Comparison of ENCODE assay signal across 20 cellular contexts in genomic region chr12:1877169-1877878, GRCh38. TPM values are rescaled to one million over a fixed set of nuclear protein-coding genes. Genes with fewer than 3 reads are reported as not detected.
DNase-seq lines count a peak whose midpoint lies in the region; ATAC-seq, FAIRE-seq and TF ChIP-seq lines count a peak whose summit lies in the region.
"Had no signal": no experiment of that assay in that cellular context is flagged by ENCODE, and none has a peak within 500 bp of the region (broad histone marks: within the 10 kb centered on the region; RNA-seq: fewer than 3 reads in every experiment).

No MANE protein-coding gene starts in this region.

- TF ChIP-seq POLR2A in esophagus muscularis mucosa (IDR thresholded peaks at IDR 0.05; ENCODE audit: low read depth) (no peak), GM18505 (IDR thresholded peaks at IDR 0.05; ENCODE audit: borderline replicate concordance, extremely low read depth, insufficient read depth, insufficient read length) (no peak)

- H3K27me3 Mint-ChIP-seq in activated naive CD8-positive, alpha-beta T cell treated with anti-CD3 and anti-CD28 coated beads, Interleukin-2, amount 50 U/mL, for 24 hours, result no peaks in the 10 kb centered on the region
- no peaks in the 10 kb centered on the region for H3K27me3 Mint-ChIP-seq in activated naive CD8-positive, alpha-beta T cell treated with anti-CD3 and anti-CD28 coated beads for 36 hours
- H3K27me3 Mint-ChIP-seq in stimulated activated memory B cell treated with anti-CD40 and anti-IgM and Interleukin-4, amounts not matched to agents 10 μg/mL and 1 μg/mL and 100 μg/mL, for 72 hours, result peaks cover 10% of the 10 kb centered on the region

- WGBS in esophagus muscularis mucosa, result over 99% methylated on average over 8 of the region's 8 CpGs

- H3K36me3 Mint-ChIP-seq in activated naive CD8-positive, alpha-beta T cell treated with anti-CD3 and anti-CD28 coated beads, Interleukin-2, amount 50 U/mL, for 24 hours (ENCODE audit: low read depth), result no peaks in the 10 kb centered on the region
- H3K36me3 Mint-ChIP-seq in activated naive CD8-positive, alpha-beta T cell treated with anti-CD3 and anti-CD28 coated beads for 36 hours, result no peaks in the 10 kb centered on the region
- no peaks in the 10 kb centered on the region for H3K36me3 Mint-ChIP-seq in stimulated activated memory B cell treated with anti-CD40 and anti-IgM and Interleukin-4, amounts not matched to agents 10 μg/mL and 1 μg/mL and 100 μg/mL, for 72 hours
- H3K36me3 Mint-ChIP-seq: CD4-positive, CD25-positive, alpha-beta regulatory T cell had no signal

- H3K9me3 Mint-ChIP-seq in activated naive CD8-positive, alpha-beta T cell treated with anti-CD3 and anti-CD28 coated beads, Interleukin-2, amount 50 U/mL, for 24 hours, result no peaks in the 10 kb centered on the region
- H3K9me3 Mint-ChIP-seq in activated naive CD8-positive, alpha-beta T cell treated with anti-CD3 and anti-CD28 coated beads for 36 hours, result no peaks in the 10 kb centered on the region
- H3K9me3 Mint-ChIP-seq in stimulated activated memory B cell treated with anti-CD40 and anti-IgM and Interleukin-4, amounts not matched to agents 10 μg/mL and 1 μg/mL and 100 μg/mL, for 72 hours, result no peaks in the 10 kb centered on the region
- H3K9me3 Mint-ChIP-seq: CD4-positive, CD25-positive, alpha-beta regulatory T cell had no signal

- H3K36me3 ChIP-seq in esophagus muscularis mucosa, result no peaks in the 10 kb centered on the region
- H3K36me3 ChIP-seq: SJSA1 had no signal

- FAIRE-seq in HTR-8/SVneo (lab: Jason Lieb, UNC), result peak; percentile 68
- FAIRE-seq: GM19239, RCC 7860 had no signal

- no peak for DNase-seq in activated naive CD8-positive, alpha-beta T cell treated with anti-CD3 and anti-CD28 coated beads, Interleukin-2, amount 50 U/mL, for 24 hours
- no peak for DNase-seq in activated naive CD8-positive, alpha-beta T cell treated with anti-CD3 and anti-CD28 coated beads for 36 hours
- no peak for DNase-seq in HTR-8/SVneo (ENCODE audit: insufficient read length, low spot score)
- DNase-seq in esophagus muscularis mucosa (ENCODE audit: extremely low spot score), result peak; percentile 80
- DNase-seq in NCI-H2081 (lab: John Stamatoyannopoulos, UW), result no peak
- DNase-seq: CD4-positive, CD25-positive, alpha-beta regulatory T cell; DMS79; GOT3; Kasumi-1; NCI-H1694 treated with DMSO at 0.1 percent for 48 hours; NCI-H446; NCI-H526; OCI-M1 had no signal

- no peak overlapping the region for H3K4me3 Mint-ChIP-seq in activated naive CD8-positive, alpha-beta T cell treated with anti-CD3 and anti-CD28 coated beads, Interleukin-2, amount 50 U/mL, for 24 hours
- no peak overlapping the region for H3K4me3 Mint-ChIP-seq in activated naive CD8-positive, alpha-beta T cell treated with anti-CD3 and anti-CD28 coated beads for 36 hours
- H3K4me3 Mint-ChIP-seq in stimulated activated memory B cell treated with anti-CD40 and anti-IgM and Interleukin-4, amounts not matched to agents 10 μg/mL and 1 μg/mL and 100 μg/mL, for 72 hours, result no peak overlapping the region
- H3K4me3 Mint-ChIP-seq: CD4-positive, CD25-positive, alpha-beta regulatory T cell had no signal

- TF ChIP-seq EP300 in esophagus muscularis mucosa (IDR thresholded peaks at IDR 0.05), result no peak

- H3K4me3 ChIP-seq in esophagus muscularis mucosa, result no peak overlapping the region
- H3K4me3 ChIP-seq: SJSA1 had no signal

- TF ChIP-seq CTCF in esophagus muscularis mucosa (IDR thresholded peaks at IDR 0.05), result no peak

- H3K4me1 Mint-ChIP-seq in activated naive CD8-positive, alpha-beta T cell treated with anti-CD3 and anti-CD28 coated beads, Interleukin-2, amount 50 U/mL, for 24 hours, result no peaks in the 10 kb centered on the region
- H3K4me1 Mint-ChIP-seq in activated naive CD8-positive, alpha-beta T cell treated with anti-CD3 and anti-CD28 coated beads for 36 hours, result no peaks in the 10 kb centered on the region
- H3K4me1 Mint-ChIP-seq in stimulated activated memory B cell treated with anti-CD40 and anti-IgM and Interleukin-4, amounts not matched to agents 10 μg/mL and 1 μg/mL and 100 μg/mL, for 72 hours, result no peaks in the 10 kb centered on the region
- H3K4me1 Mint-ChIP-seq: CD4-positive, CD25-positive, alpha-beta regulatory T cell had no signal

- H3K4me1 ChIP-seq in esophagus muscularis mucosa, result no peaks in the 10 kb centered on the region
- H3K4me1 ChIP-seq: SJSA1 had no signal

- peak; percentile 49 for ATAC-seq in activated naive CD8-positive, alpha-beta T cell treated with anti-CD3 and anti-CD28 coated beads, Interleukin-2, amount 50 U/mL, for 24 hours
- peak; percentile 26 for ATAC-seq in stimulated activated memory B cell treated with anti-CD40 and anti-IgM and Interleukin-4, amounts not matched to agents 10 μg/mL and 1 μg/mL and 100 μg/mL, for 72 hours
- no peak for ATAC-seq in GM18505 (IDR thresholded peaks at IDR 0.05; ENCODE audit: unreplicated experiment)

- no peak overlapping the region for H3K27ac Mint-ChIP-seq in activated naive CD8-positive, alpha-beta T cell treated with anti-CD3 and anti-CD28 coated beads, Interleukin-2, amount 50 U/mL, for 24 hours
- H3K27ac Mint-ChIP-seq in activated naive CD8-positive, alpha-beta T cell treated with anti-CD3 and anti-CD28 coated beads for 36 hours, result no peak overlapping the region
- no peak overlapping the region for H3K27ac Mint-ChIP-seq in stimulated activated memory B cell treated with anti-CD40 and anti-IgM and Interleukin-4, amounts not matched to agents 10 μg/mL and 1 μg/mL and 100 μg/mL, for 72 hours
- H3K27ac Mint-ChIP-seq: CD4-positive, CD25-positive, alpha-beta regulatory T cell had no signal

- no peak overlapping the region for H3K27ac ChIP-seq in esophagus muscularis mucosa (replicated peaks in 1 of 4)
- H3K27ac ChIP-seq: SJSA1 had no signal

- no peaks in the 10 kb centered on the region for H3K27me3 ChIP-seq in esophagus muscularis mucosa

- H3K9me3 ChIP-seq in esophagus muscularis mucosa, result no peaks in the 10 kb centered on the region
- H3K9me3 ChIP-seq: SJSA1 had no signal

- intact Hi-C loops in esophagus muscularis mucosa (cut with DNase I), result no loop called here

RNA-seq across cellular contexts. Expression of gene CACNA2D4, which starts 41.1 kb away (rescaled TPM):
- total RNA-seq in activated naive CD8-positive, alpha-beta T cell treated with anti-CD3 and anti-CD28 coated beads for 36 hours, result 1 to 10 TPM; 3.8 to 4.0 TPM
- total RNA-seq in esophagus muscularis mucosa, result 1 to 10 TPM in 3 of 4 donors, under 1 TPM in 1; 0.84 to 3.8 (median 3.4) TPM
- total RNA-seq: MCF 10A, SJSA1 had no signal

RNA-seq across cellular contexts. Expression of gene LRTM2, which starts 57.0 kb away (rescaled TPM):
- not detected for total RNA-seq in activated naive CD8-positive, alpha-beta T cell treated with anti-CD3 and anti-CD28 coated beads for 36 hours
- under 1 TPM in 1 of 4 donors, not detected in 3; 0.17 TPM for total RNA-seq in esophagus muscularis mucosa
- total RNA-seq: A673; CD4-positive, CD25-positive, alpha-beta regulatory T cell; MCF 10A; SJSA1 had no signal
